ENCODE assay signal across 8 cellular contexts in genomic region chr2:196068271-196069209, GRCh38. TPM values are rescaled to one million over a fixed set of nuclear protein-coding genes. Genes with fewer than 3 reads are reported as not detected.
A peak's percentile ranks its signal among the peaks of the same experiment; 100 is the strongest.
DNase-seq lines count a peak whose midpoint lies in the region; ATAC-seq and FAIRE-seq lines count a peak whose summit lies in the region.

Gene DNAH7, minus strand, starts transcription at chr2:196068837. Its CDS starts 126 bp downstream, at chr2:196068711.

- peak; percentile 85 for DNase-seq in Caki2 (ENCODE audit: low read depth)
- DNase-seq in HUDEP-2 (lab: John Stamatoyannopoulos, UW; ENCODE audit: unreplicated experiment in 76 of 76) = peak in 73 of 76 experiments; percentile 3 to 69 (median 44)
- DNase-seq in NOMO-1 treated with DMSO at 0.1 percent for 48 hours (lab: John Stamatoyannopoulos, UW; ENCODE audit: unreplicated experiment) = peak; percentile 84
- DNase-seq in activated CD8-positive, alpha-beta memory T cell treated with anti-CD3 and anti-CD28 coated beads, Interleukin-2, amount 50 U/mL, for 1 hour (ENCODE audit: extremely low read depth) = peak; percentile 84
- peak; percentile 96 for DNase-seq in mesenteric fat pad (ENCODE audit: low spot score)
- DNase-seq in stimulated activated CD8-positive, alpha-beta memory T cell treated with anti-CD3 and anti-CD28 coated beads, Interleukin-15, amount 100 ng/mL, for 1 hour (ENCODE audit: low read depth) = peak; percentile 79

- peak; percentile 99 for ATAC-seq in GM21381 (IDR thresholded peaks at IDR 0.05; ENCODE audit: unreplicated experiment)

- in situ Hi-C loops in Caki2 (cut with HindIII; ENCODE audit: low pct_unique_long_range_greater_than_20kb, low sequenced_read_pairs) = no loop called here

- peak; percentile 54 for FAIRE-seq in endometrium (lab: Jason Lieb, UNC)

RNA-seq across cellular contexts. Expression of gene DNAH7, which starts in this region (rescaled TPM):
- 0.14 TPM in 1 of 2 replicates, not detected in the other for total RNA-seq in Caki2 (2014; rRNA removed; shearing (Covaris generic); ENCODE audit: low replicate concordance)
- total RNA-seq in mesenteric fat pad = 0.45 TPM

Comparison
In these comparisons a context has a peak if more than half of its experiments do, and no peak if none do; other contexts are left out.
1. Peak in every context shown above with its lines: DNase-seq and ATAC-seq.
2. Peak in DNase-seq in Caki2; RNA of the gene not detected or under 1 TPM.
3. Peak in DNase-seq in mesenteric fat pad; RNA of the gene not detected or under 1 TPM.
4. DNase-seq: peak in every context shown above with its lines; median percentile 96 in mesenteric fat pad; 85 in Caki2; 84 in NOMO-1 treated with DMSO at 0.1 percent for 48 hours; 84 in activated CD8-positive, alpha-beta memory T cell treated with anti-CD3 and anti-CD28 coated beads, Interleukin-2, amount 50 U/mL, for 1 hour; 79 in stimulated activated CD8-positive, alpha-beta memory T cell treated with anti-CD3 and anti-CD28 coated beads, Interleukin-15, amount 100 ng/mL, for 1 hour; 44 in HUDEP-2.